ENCODE assay signal across 1 cellular context in the genomic region with DNA sequence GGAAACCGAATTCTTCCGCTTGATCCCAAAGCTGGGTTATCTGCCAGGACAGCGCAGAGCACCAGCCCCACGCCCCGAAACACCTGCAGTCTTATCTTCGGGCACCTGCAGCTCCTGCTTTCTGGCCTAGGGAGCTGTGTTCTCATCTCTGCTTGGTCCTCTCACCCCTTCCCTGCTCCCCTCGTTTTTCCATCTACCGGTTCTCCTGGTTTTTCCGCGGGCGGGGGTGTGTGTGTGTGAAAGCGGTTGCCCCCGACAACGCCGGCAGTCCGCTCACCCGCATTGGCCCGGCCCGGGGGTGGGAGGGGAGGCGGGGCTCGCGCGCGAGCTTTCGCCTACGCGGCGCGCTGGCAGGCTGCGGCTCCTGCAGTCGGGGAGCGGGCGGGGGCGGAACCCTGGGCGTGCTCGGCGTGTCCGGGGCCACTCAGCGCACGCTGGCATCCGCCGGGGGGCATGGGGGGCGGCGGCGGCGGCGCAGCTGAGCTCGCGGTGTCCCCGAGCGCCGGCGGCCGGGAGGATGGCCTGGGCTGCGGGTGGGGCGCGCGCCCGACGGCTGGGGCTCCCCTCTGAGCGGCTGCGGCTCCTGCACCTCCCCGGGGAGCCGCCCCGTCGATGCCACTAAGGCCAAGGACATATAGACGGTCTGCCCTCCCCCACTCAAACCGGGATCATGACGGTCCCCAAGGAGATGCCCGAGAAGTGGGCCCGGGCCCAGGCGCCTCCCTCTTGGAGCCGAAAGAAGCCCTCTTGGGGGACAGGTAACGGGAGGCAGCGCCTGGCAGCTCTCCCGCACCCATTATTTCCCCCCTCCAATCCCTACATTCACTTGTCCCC.
TF ChIP-seq lines count a peak whose summit lies in the region.

No MANE protein-coding gene starts in this region.

TF ChIP-seq in K562, 482 proteins besides CTCF, POLR2A, EP300 and RAD21:
- no peak for TF ChIP-seq RFX1 (IDR thresholded peaks at IDR 0.05)
- no peak for TF ChIP-seq ADNP (tag; IDR thresholded peaks at IDR 0.05)
- TF ChIP-seq, protein P1, sequence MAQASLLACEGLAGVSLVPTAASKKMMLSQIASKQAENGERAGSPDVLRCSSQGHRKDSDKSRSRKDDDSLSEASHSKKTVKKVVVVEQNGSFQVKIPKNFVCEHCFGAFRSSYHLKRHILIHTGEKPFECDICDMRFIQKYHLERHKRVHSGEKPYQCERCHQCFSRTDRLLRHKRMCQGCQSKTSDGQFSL (CRISPR knock-in tag; IDR thresholded peaks at IDR 0.05): no peak
- TF ChIP-seq, protein P1 (tag; IDR thresholded peaks at IDR 0.05): no peak
- TF ChIP-seq PCBP1 (IDR thresholded peaks at IDR 0.05; ENCODE audit: low read depth, low read length, poor library complexity, severe bottlenecking): no peak
- TF ChIP-seq CBFA2T3 (IDR thresholded peaks at IDR 0.05): peak; percentile 42; the same call in 1 of the 2 replicates
TF ChIP-seq in K562: peak in this region for 1.
